ENCODE assay signal across 15 cellular contexts in the genomic region with DNA sequence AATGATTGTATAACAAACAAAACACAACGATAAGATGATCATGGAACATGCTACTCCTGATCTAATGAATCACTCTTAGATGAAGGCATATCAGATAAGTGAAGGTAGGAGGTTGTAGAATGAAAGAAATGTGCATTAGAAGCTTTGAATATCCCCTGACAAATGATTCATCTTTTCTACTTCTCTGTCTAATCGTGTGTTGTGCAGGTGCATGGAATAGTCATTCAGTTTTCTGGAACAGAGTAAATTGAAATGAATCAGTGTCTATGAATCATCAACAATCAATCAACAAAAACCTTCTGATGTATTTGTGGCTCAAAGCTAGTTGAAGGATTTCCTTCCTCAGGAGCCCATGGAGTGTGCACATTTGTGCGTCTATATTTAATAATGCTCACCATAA.
DNase-seq lines count a peak whose midpoint lies in the region; ATAC-seq and TF ChIP-seq lines count a peak whose summit lies in the region.
"Had no signal": no experiment of that assay in that cellular context is flagged by ENCODE, and none has a peak within 500 bp of the region (broad histone marks: within the 10 kb centered on the region; RNA-seq: fewer than 3 reads in every experiment).

No MANE protein-coding gene starts in this region.

- H3K9me3 ChIP-seq in IMR-90 (ENCODE audit: control insufficient read depth, insufficient read depth, low read length), result no peaks in the 10 kb centered on the region
- H3K9me3 ChIP-seq in RWPE2 (ENCODE audit: severe bottlenecking), result no peaks in the 10 kb centered on the region
- peaks cover 0 to 4% of the 10 kb centered on the region in 2 donors for H3K9me3 ChIP-seq in left lung

- TF ChIP-seq CTCF in IMR-90 (conservative IDR thresholded peaks at IDR 0.05; ENCODE audit: low read depth, low read length) (no peak), RWPE2 (IDR thresholded peaks at IDR 0.05; ENCODE audit: poor library complexity, severe bottlenecking) (no peak), left lung (IDR thresholded peaks at IDR 0.05) (no peak)

- CTCF ChIA-PET in IMR-90 (lab: Yijun Ruan, JAX), result no interaction called here

- no TSS peak for BruUV-seq in IMR-90 (replicated peaks; lab: Mats Ljungman, UMichigan)

- WGBS in IMR-90 (ENCODE audit: extremely low coverage in 2 of 2, insufficient read length in 1 of 2), 2 experiments, result no CpG with 5 or more reads among the region's 3 CpGs

- dilution Hi-C loops in IMR-90 (cut with HindIII; ENCODE audit: low sequenced_read_pairs, unreplicated experiment), result no loop called here

- H4K5ac ChIP-seq in IMR-90 (ENCODE audit: low read depth, low read length), result no peak overlapping the region

- H3K18ac ChIP-seq in IMR-90 (ENCODE audit: low read depth, low read length), result no peak overlapping the region

- intact Hi-C loops in IMR-90 (cut with micrococcal nuclease) (no loop called here), left lung (cut with DNase I) (no loop called here)

- H3K27me3 ChIP-seq in IMR-90 (ENCODE audit: control insufficient read depth, insufficient read depth, low read length) (no peaks in the 10 kb centered on the region), RWPE2 (ENCODE audit: insufficient read depth, poor library complexity, severe bottlenecking) (no peaks in the 10 kb centered on the region), left lung (no peaks in the 10 kb centered on the region)

- H3K9me1 ChIP-seq in IMR-90 (ENCODE audit: insufficient read depth, low read length), result no peaks in the 10 kb centered on the region

- no peak for TF ChIP-seq RAD21 in IMR-90 (IDR thresholded peaks at IDR 0.05; ENCODE audit: low read length)

- no peak overlapping the region for H2BK120ac ChIP-seq in IMR-90 (ENCODE audit: low read depth, low read length)

- no peak overlapping the region for H2AK9ac ChIP-seq in IMR-90 (replicated peaks; ENCODE audit: low read depth, low read length, poor library complexity)

- no peak overlapping the region for H3K23ac ChIP-seq in IMR-90 (ENCODE audit: low read depth, low read length)

- H3K4me1 ChIP-seq in IMR-90 (ENCODE audit: control insufficient read depth, insufficient read depth, low read length) (no peaks in the 10 kb centered on the region), RWPE2 (ENCODE audit: insufficient read depth, poor library complexity, severe bottlenecking) (no peaks in the 10 kb centered on the region), left lung (no peaks in the 10 kb centered on the region)

- H3K9ac ChIP-seq in IMR-90 (ENCODE audit: low read depth, low read length), result no peak overlapping the region
- H3K9ac ChIP-seq: GM23248 had no signal

- no peak overlapping the region for H2BK5ac ChIP-seq in IMR-90 (ENCODE audit: low read depth, low read length, poor library complexity, severe bottlenecking)

- H2AFZ ChIP-seq in IMR-90 (replicated peaks; ENCODE audit: low read length, poor library complexity), result no peak overlapping the region
- H2AFZ ChIP-seq: GM23248 had no signal

- DNase-seq in DMS53 treated with DMSO at 0.1 percent for 48 hours (lab: John Stamatoyannopoulos, UW; ENCODE audit: unreplicated experiment) (peak; percentile 11), IMR-90 (peak; percentile 25), RWPE2 (ENCODE audit: low spot score) (no peak), iris pigment epithelial cell (ENCODE audit: low read depth) (peak; percentile 2), EL (no peak), left lung (no peak), HCEC 1CT (no peak)
- DNase-seq: ACHN; COR-L47; GM23248; HFFc6; NCI-H187 treated with DMSO at 0.1 percent for 48 hours; NCI-H446; NK-92 treated with Interleukin-12 subunit alpha and Interleukin-12 subunit beta, amount 100 ng/mL, for 24 hours had no signal

- H3K79me1 ChIP-seq in IMR-90 (ENCODE audit: low read depth in 1 of 2, low read length in 2 of 2), result no peaks in the 10 kb centered on the region

- H3K36me3 ChIP-seq in IMR-90 (ENCODE audit: control insufficient read depth, insufficient read depth, low read length), result no peaks in the 10 kb centered on the region
- no peaks in the 10 kb centered on the region for H3K36me3 ChIP-seq in RWPE2 (ENCODE audit: low read depth)
- no peaks in the 10 kb centered on the region for H3K36me3 ChIP-seq in left lung

- POLR2A ChIA-PET in IMR-90 (lab: Charles Lee; ENCODE audit: unreplicated experiment), result no interaction called here

- H4K20me1 ChIP-seq in IMR-90 (ENCODE audit: insufficient read depth, low read length), result no peaks in the 10 kb centered on the region

- ATAC-seq in IMR-90 (ENCODE audit: low read depth) (no peak), RWPE2 (ENCODE audit: low read depth) (peak; percentile 67), HG03139 (IDR thresholded peaks at IDR 0.05; ENCODE audit: unreplicated experiment) (no peak), left lung (no peak)

- no peak overlapping the region for H2BK20ac ChIP-seq in IMR-90 (ENCODE audit: low read depth, low read length)

- no peak overlapping the region for H4K91ac ChIP-seq in IMR-90 (ENCODE audit: insufficient read depth, low read depth, low read length)

- no peak overlapping the region for H2BK15ac ChIP-seq in IMR-90 (ENCODE audit: low read depth, low read length)

- no peak overlapping the region for H3K14ac ChIP-seq in IMR-90 (replicated peaks; ENCODE audit: low read depth, low read length)

- H3K4me3 ChIP-seq in IMR-90 (ENCODE audit: insufficient read depth, low read depth, low read length) (no peak overlapping the region), RWPE2 (ENCODE audit: severe bottlenecking) (no peak overlapping the region), left lung (no peak overlapping the region)
- H3K4me3 ChIP-seq: GM23248 had no signal

- in situ Hi-C loops in IMR-90 (cut with MboI; ENCODE audit: low sequenced_read_pairs), result no loop called here

- TF ChIP-seq POLR2A in IMR-90 (IDR thresholded peaks at IDR 0.05; ENCODE audit: low read depth, low read length), result no peak

- no peak overlapping the region for H4K8ac ChIP-seq in IMR-90 (ENCODE audit: low read depth in 2 of 2, low read length in 2 of 2)

- H3K27ac ChIP-seq in IMR-90 (ENCODE audit: insufficient read depth, low read length) (no peak overlapping the region), RWPE2 (ENCODE audit: poor library complexity, severe bottlenecking) (no peak overlapping the region), left lung (no peak overlapping the region)
- H3K27ac ChIP-seq: GM23248 had no signal

- H3K4ac ChIP-seq in IMR-90 (ENCODE audit: low read depth, low read length), result no peak overlapping the region

- no peak overlapping the region for H3K4me2 ChIP-seq in IMR-90 (ENCODE audit: low read depth, low read length)

- no peak overlapping the region for H3K56ac ChIP-seq in IMR-90 (ENCODE audit: extremely low read depth, insufficient read depth, low read length)

- H2AK5ac ChIP-seq in IMR-90 (ENCODE audit: low read depth, low read length), result no peak overlapping the region

TF ChIP-seq in IMR-90, 13 proteins besides CTCF, POLR2A, EP300 and RAD21:
- TF ChIP-seq RFX5 (IDR thresholded peaks at IDR 0.05; ENCODE audit: low read depth, low read length), result no peak
- no peak for TF ChIP-seq MAZ (IDR thresholded peaks at IDR 0.05; ENCODE audit: borderline replicate concordance, low read depth, low read length)
- no peak for TF ChIP-seq MAFK (IDR thresholded peaks at IDR 0.05; ENCODE audit: low read depth, low read length)
- TF ChIP-seq BHLHE40 (IDR thresholded peaks at IDR 0.05; ENCODE audit: low read depth, low read length), result no peak
- TF ChIP-seq, protein P1, sequence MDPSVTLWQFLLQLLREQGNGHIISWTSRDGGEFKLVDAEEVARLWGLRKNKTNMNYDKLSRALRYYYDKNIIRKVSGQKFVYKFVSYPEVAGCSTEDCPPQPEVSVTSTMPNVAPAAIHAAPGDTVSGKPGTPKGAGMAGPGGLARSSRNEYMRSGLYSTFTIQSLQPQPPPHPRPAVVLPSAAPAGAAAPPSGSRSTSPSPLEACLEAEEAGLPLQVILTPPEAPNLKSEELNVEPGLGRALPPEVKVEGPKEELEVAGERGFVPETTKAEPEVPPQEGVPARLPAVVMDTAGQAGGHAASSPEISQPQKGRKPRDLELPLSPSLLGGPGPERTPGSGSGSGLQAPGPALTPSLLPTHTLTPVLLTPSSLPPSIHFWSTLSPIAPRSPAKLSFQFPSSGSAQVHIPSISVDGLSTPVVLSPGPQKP (IDR thresholded peaks at IDR 0.05; ENCODE audit: borderline replicate concordance, low read depth, low read length), result no peak
- no peak for TF ChIP-seq NFE2L2 (IDR thresholded peaks at IDR 0.05; ENCODE audit: low read depth, low read length)
- TF ChIP-seq FOS (IDR thresholded peaks at IDR 0.05; ENCODE audit: low read depth, low read length), result no peak

Comparison
In these comparisons a context has a peak if more than half of its experiments do, and no peak if none do; other contexts are left out.
1. DNase-seq: peak in DMS53 treated with DMSO at 0.1 percent for 48 hours (single experiment), IMR-90 (single experiment) and iris pigment epithelial cell (single experiment); none in RWPE2 (single experiment), EL (single experiment), left lung (0 of 2) and HCEC 1CT (single experiment).